Comparison of ENCODE assay signal across 8 cellular contexts in the genomic region with DNA sequence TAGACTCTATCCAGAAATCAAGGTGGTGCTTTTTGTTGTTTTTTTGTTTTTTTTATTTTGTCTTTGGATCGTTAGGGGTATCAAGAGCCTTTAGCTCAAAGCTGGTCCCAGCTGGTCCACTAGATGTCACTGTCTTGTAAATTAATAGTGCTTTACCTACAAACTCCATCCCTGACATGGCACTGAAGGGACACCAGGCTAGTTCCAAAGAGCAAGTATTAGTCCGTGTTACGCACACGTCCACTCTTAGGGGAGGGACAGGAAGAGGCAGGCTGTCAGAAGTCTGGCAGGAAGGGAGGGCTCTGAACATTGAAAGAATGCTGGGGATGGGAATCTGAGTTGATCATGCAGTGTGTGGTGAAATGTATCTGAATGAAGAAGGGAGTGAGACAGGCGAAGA.
DNase-seq lines count a peak whose midpoint lies in the region; ATAC-seq and TF ChIP-seq lines count a peak whose summit lies in the region.

No MANE protein-coding gene starts in this region.

- H3K4me3 Mint-ChIP-seq in nephron, result no peak overlapping the region

- no peaks in the 10 kb centered on the region for H3K36me3 ChIP-seq in DND-41 (ENCODE audit: insufficient read depth, low read length)

- no peak overlapping the region for H3K4me3 ChIP-seq in DND-41 (ENCODE audit: low read depth in 1 of 2, low read length in 2 of 2)

- TF ChIP-seq CTCF in DND-41 (IDR thresholded peaks at IDR 0.05; ENCODE audit: borderline replicate concordance, extremely low read depth, low read length, poor library complexity, severe bottlenecking) (peak; percentile 75), nephron (IDR thresholded peaks at IDR 0.05; ENCODE audit: unreplicated experiment in 3 of 3) (peak; percentile 38 to 57 (median 56))

- H3K79me2 ChIP-seq in DND-41 (ENCODE audit: insufficient read depth, low read length), result no peaks in the 10 kb centered on the region

- H3K9me3 ChIP-seq in DND-41 (ENCODE audit: insufficient read depth, low read length, severe bottlenecking), result no peaks in the 10 kb centered on the region

- no peak overlapping the region for H3K4me2 ChIP-seq in DND-41 (ENCODE audit: insufficient read depth, low read length)

- H3K27ac Mint-ChIP-seq in nephron, result peak overlapping the region in 1 of 3 experiments; percentile 27

- no peaks in the 10 kb centered on the region for H3K27me3 Mint-ChIP-seq in nephron (ENCODE audit: low read depth)

- no peaks in the 10 kb centered on the region for H3K36me3 Mint-ChIP-seq in nephron (ENCODE audit: low read depth)

- DNase-seq in DND-41 (peak; percentile 43), GM19240 (ENCODE audit: insufficient read length, low spot score) (peak; percentile 41), NCI-H526 (lab: John Stamatoyannopoulos, UW) (peak; percentile 14 to 60), cerebellar cortex (ENCODE audit: low spot score) (peak; percentile 12), cerebellar nuclear complex (lab: John Stamatoyannopoulos, UW) (no peak)

- no peaks in the 10 kb centered on the region for H3K9me3 Mint-ChIP-seq in nephron

- H3K4me1 ChIP-seq in DND-41 (ENCODE audit: insufficient read depth, low read length), result no peaks in the 10 kb centered on the region

- ATAC-seq in DND-41 (ENCODE audit: insufficient read depth, low read depth) (peak; percentile 86), HG03280 (IDR thresholded peaks at IDR 0.05; ENCODE audit: unreplicated experiment) (peak; percentile 81), HG02588 (IDR thresholded peaks at IDR 0.05; ENCODE audit: unreplicated experiment) (no peak)

- no peak overlapping the region for H2AFZ ChIP-seq in DND-41 (ENCODE audit: low read depth, low read length)

- H4K20me1 ChIP-seq in DND-41 (ENCODE audit: insufficient read depth, low read length), result no peaks in the 10 kb centered on the region

- no peak overlapping the region for H3K9ac ChIP-seq in DND-41 (ENCODE audit: low read depth, low read length)

- H3K4me1 Mint-ChIP-seq in nephron, result peaks cover 8% of the 10 kb centered on the region

- no peaks in the 10 kb centered on the region for H3K27me3 ChIP-seq in DND-41 (ENCODE audit: insufficient read depth, low read length, poor library complexity)

- H3K27ac ChIP-seq in DND-41 (ENCODE audit: low read length), result no peak overlapping the region

Comparison
In these comparisons a context has a peak if more than half of its experiments do, and no peak if none do; other contexts are left out.
1. DNase-seq: peak in DND-41 (single experiment), GM19240 (single experiment), NCI-H526 (2 of 2) and cerebellar cortex (single experiment); none in cerebellar nuclear complex (0 of 2).